Comparison of ENCODE assay signal across 1 cellular context in genomic region chr15:59294574-59294960, GRCh38.
TF ChIP-seq lines count a peak whose summit lies in the region.

No MANE protein-coding gene starts in this region.

TF ChIP-seq in A549, 52 proteins besides CTCF, POLR2A, EP300 and RAD21 (continued from another document):
- TF ChIP-seq KDM5A (IDR thresholded peaks at IDR 0.05), result no peak
- TF ChIP-seq MAFK (IDR thresholded peaks at IDR 0.05; ENCODE audit: partially characterized antibody), result no peak
- no peak for TF ChIP-seq BCL3 (IDR thresholded peaks at IDR 0.05)
- 0 out of 2 replicates have a peak, but pooled peaks have one; percentile 19 for TF ChIP-seq HEYL (CRISPR knock-in tag; IDR thresholded peaks at IDR 0.05)
- no peak for TF ChIP-seq CHD2 (IDR thresholded peaks at IDR 0.05; ENCODE audit: low read length, partially characterized antibody)
- no peak for TF ChIP-seq ZNF302 (CRISPR knock-in tag; IDR thresholded peaks at IDR 0.05)
- TF ChIP-seq FOXS1 (CRISPR knock-in tag; IDR thresholded peaks at IDR 0.05), result no peak
- TF ChIP-seq HDAC2 (IDR thresholded peaks at IDR 0.05), result no peak
- TF ChIP-seq HOXA7 (CRISPR knock-in tag; IDR thresholded peaks at IDR 0.05), result no peak
- no peak for TF ChIP-seq USF2 (IDR thresholded peaks at IDR 0.05)
- no peak for TF ChIP-seq HMGXB4 (CRISPR knock-in tag; IDR thresholded peaks at IDR 0.05; ENCODE audit: borderline replicate concordance)
- no peak for TF ChIP-seq JUN (IDR thresholded peaks at IDR 0.05)
- no peak for TF ChIP-seq ZSCAN20 (CRISPR knock-in tag; IDR thresholded peaks at IDR 0.05)
- 0 out of 2 replicates have a peak, but pooled peaks have one; percentile 1 for TF ChIP-seq PBX3 (IDR thresholded peaks at IDR 0.05)
- no peak for TF ChIP-seq HES2 (IDR thresholded peaks at IDR 0.05)
- no peak for TF ChIP-seq JUNB (IDR thresholded peaks at IDR 0.05)
- TF ChIP-seq ZC3H11A (IDR thresholded peaks at IDR 0.05), result no peak
- no peak for TF ChIP-seq ZFP36 (IDR thresholded peaks at IDR 0.05; ENCODE audit: borderline replicate concordance, partially characterized antibody)
- 0 out of 2 replicates have a peak, but pooled peaks have one; percentile 39 for TF ChIP-seq FOSB (CRISPR knock-in tag; IDR thresholded peaks at IDR 0.05)
- peak; percentile 76; the same call in 1 of the 2 replicates for TF ChIP-seq TP53 (CRISPR knock-in tag; IDR thresholded peaks at IDR 0.05)
- no peak for TF ChIP-seq CBX8 (IDR thresholded peaks at IDR 0.05)
- no peak for TF ChIP-seq CEBPB (IDR thresholded peaks at IDR 0.05)
- no peak for TF ChIP-seq NPAS2 (CRISPR knock-in tag; IDR thresholded peaks at IDR 0.05; ENCODE audit: borderline replicate concordance)
- no peak for TF ChIP-seq TFCP2L1 (CRISPR knock-in tag; IDR thresholded peaks at IDR 0.05)
